In genomic region chr10:54342058-54342457, GRCh38 we compare ENCODE assay signal across 26 cellular contexts.
"Had no signal": no experiment of that assay in that cellular context is flagged by ENCODE, and none has a peak within 500 bp of the region (broad histone marks: within the 10 kb centered on the region; RNA-seq: fewer than 3 reads in every experiment).

No MANE protein-coding gene starts in this region.

- DNase-seq: natural killer cell; occipital lobe; ovary; posterior cingulate gyrus; psoas muscle; right cardiac atrium; right lobe of liver; sigmoid colon; small intestine; stimulated activated CD4-positive, alpha-beta T cell treated with anti-CD3 and anti-CD28 coated beads, Interleukin-15, amount 100 ng/mL, for 24 hours; stimulated activated CD4-positive, alpha-beta T cell treated with anti-CD3 and anti-CD28 coated beads, Interleukin-2, amount 100 ng/mL, for 24 hours; stimulated activated CD4-positive, alpha-beta T cell treated with anti-CD3 and anti-CD28 coated beads, Interleukin-2, amount 100 ng/mL, for 48 hours; stimulated activated CD4-positive, alpha-beta T cell treated with anti-CD3 and anti-CD28 coated beads, Interleukin-4, amount 100 ng/mL, for 24 hours; stimulated activated naive B cell treated with anti-CD40 and anti-IgM and Interleukin-4, amounts not matched to agents 10 μg/mL and 1 μg/mL and 100 μg/mL, for 72 hours; stimulated activated naive CD4-positive, alpha-beta T cell treated with Interleukin-2 at 50 U/mL for 16 hours; stomach; thyroid gland; trophoblast cell; upper lobe of left lung had no signal

- H3K79me2 ChIP-seq: parathyroid adenoma had no signal

- H3K9ac ChIP-seq: neural progenitor cell, parathyroid adenoma had no signal

- H3K4me3 ChIP-seq: neural progenitor cell, ovary, psoas muscle, right lobe of liver, sigmoid colon, stomach, thoracic aorta, thyroid gland, tibial nerve, upper lobe of left lung, vagina had no signal

- ATAC-seq: natural killer cell; psoas muscle; right cardiac atrium; right lobe of liver; stimulated activated effector memory CD8-positive, alpha-beta T cell treated with anti-CD3 and anti-CD28 coated beads, Interleukin-12 subunit alpha, Interleukin-12 subunit beta, amount 100 ng/mL, for 72 hours; stimulated activated naive B cell treated with anti-CD40 and anti-IgM and Interleukin-4, amounts not matched to agents 10 μg/mL and 1 μg/mL and 100 μg/mL, for 72 hours had no signal

- FAIRE-seq: small intestine, urothelium cell line had no signal

- H3K36me3 ChIP-seq: neural progenitor cell, ovary, right lobe of liver, sigmoid colon, stomach, thoracic aorta, thyroid gland, tibial nerve, upper lobe of left lung, vagina had no signal

- H2AFZ ChIP-seq: neural progenitor cell, parathyroid adenoma had no signal

- H3K27me3 ChIP-seq: neural progenitor cell, ovary, right lobe of liver, sigmoid colon, stomach, thyroid gland, tibial nerve, upper lobe of left lung, vagina had no signal

- H3K4me1 ChIP-seq: neural progenitor cell, parathyroid adenoma, psoas muscle, right lobe of liver, sigmoid colon, stomach, thyroid gland, tibial nerve, upper lobe of left lung, vagina had no signal

- H3K9me3 ChIP-seq: ovary, psoas muscle, right lobe of liver, thoracic aorta, thyroid gland, vagina had no signal

- H3K4me2 ChIP-seq: neural progenitor cell had no signal

- H3K27ac ChIP-seq: neural progenitor cell, ovary, parathyroid adenoma, psoas muscle, right lobe of liver, sigmoid colon, stomach, thoracic aorta, thyroid gland, tibial nerve, upper lobe of left lung, vagina had no signal
